1 cellular context compared by ENCODE assay signal in the genomic region with DNA sequence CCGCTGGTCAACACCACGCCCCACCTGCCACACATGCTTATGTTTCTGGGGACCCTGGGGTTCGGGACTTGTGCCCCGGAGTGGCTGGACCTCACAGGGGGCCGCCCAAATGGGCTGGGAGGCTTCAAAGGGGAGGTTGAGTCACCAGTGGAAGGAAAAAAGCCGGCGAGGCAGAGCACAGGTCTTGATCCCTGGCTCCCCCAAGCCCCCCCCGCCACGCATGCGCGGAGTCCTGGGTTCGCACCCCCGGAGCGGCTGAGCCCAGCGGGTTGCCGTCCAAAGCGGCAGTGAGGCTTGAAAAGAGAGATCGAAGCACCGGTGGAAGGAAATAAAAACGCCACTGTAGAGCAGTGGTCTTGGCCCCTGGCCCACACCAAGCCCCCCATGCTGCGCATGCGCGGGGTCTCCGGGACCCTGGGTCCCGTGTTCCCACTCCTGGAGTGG.
TF ChIP-seq lines count a peak whose summit lies in the region.

No MANE protein-coding gene starts in this region.

TF ChIP-seq in A549, 52 proteins besides CTCF, POLR2A, EP300 and RAD21 (continued from another document):
- TF ChIP-seq HMGXB4 (CRISPR knock-in tag; IDR thresholded peaks at IDR 0.05; ENCODE audit: borderline replicate concordance) = no peak
